Comparison of ENCODE assay signal across 7 cellular contexts in genomic region chr17:82603981-82604448, GRCh38. TPM values are rescaled to one million over a fixed set of nuclear protein-coding genes. Genes with fewer than 3 reads are reported as not detected.
DNase-seq lines count a peak whose midpoint lies in the region; ATAC-seq and TF ChIP-seq lines count a peak whose summit lies in the region.

No MANE protein-coding gene starts in this region.

- H3K4me3 ChIP-seq in ascending aorta (no peak overlapping the region), subcutaneous abdominal adipose tissue (ENCODE audit: low read depth in 1 of 5, low read length in 5 of 5) (peak overlapping the region; percentile 5 to 56 (median 51)), neuronal stem cell (ENCODE audit: low read length in 2 of 2) (peak overlapping the region in 1 of 2 donors; percentile 52)

- ATAC-seq in GM19467 (IDR thresholded peaks at IDR 0.05; ENCODE audit: unreplicated experiment), result no peak

- H2BK12ac ChIP-seq in neuronal stem cell (ENCODE audit: low read length), result no peak overlapping the region

- intact Hi-C loops in ascending aorta (cut with DNase I), result no loop called here

- H3K27me3 ChIP-seq in ascending aorta, result no peaks in the 10 kb centered on the region
- no peaks in the 10 kb centered on the region for H3K27me3 ChIP-seq in subcutaneous abdominal adipose tissue (ENCODE audit: control insufficient read depth in 5 of 5, insufficient read depth in 4 of 5, low read length in 5 of 5)
- no peaks in the 10 kb centered on the region for H3K27me3 ChIP-seq in neuronal stem cell (ENCODE audit: control insufficient read depth in 3 of 3, insufficient read depth in 3 of 3, low read depth in 1 of 3, low read length in 3 of 3)

- H3K27ac ChIP-seq in ascending aorta, result no peak overlapping the region
- peak overlapping the region; percentile 68 for H3K27ac ChIP-seq in subcutaneous abdominal adipose tissue (ENCODE audit: low read depth, low read length)
- H3K27ac ChIP-seq in neuronal stem cell (replicated peaks; ENCODE audit: low read length), result no peak overlapping the region

- DNase-seq in NOMO-1 treated with DMSO at 0.1 percent for 48 hours (lab: John Stamatoyannopoulos, UW; ENCODE audit: unreplicated experiment), result peak; percentile 95
- DNase-seq in ascending aorta (ENCODE audit: low spot score in 2 of 2), result peak; percentile 66 to 78
- peak in 2 of 3 donors; percentile 42 to 66 for DNase-seq in immature natural killer cell
- no peak for DNase-seq in stimulated activated CD4-positive, alpha-beta T cell treated with anti-CD3 and anti-CD28 coated beads, Interleukin-4, amount 100 ng/mL, for 4 hours
- DNase-seq in neuronal stem cell (ENCODE audit: low spot score), result no peak

- H3K36me3 ChIP-seq in ascending aorta (peaks cover 43 to 83% of the 10 kb centered on the region in 2 donors), subcutaneous abdominal adipose tissue (ENCODE audit: control insufficient read depth in 5 of 5, insufficient read depth in 5 of 5, low read length in 5 of 5) (peaks cover 0 to 61% (median 42%) of the 10 kb centered on the region in 5 donors), neuronal stem cell (replicated peaks in 1 of 2; ENCODE audit: control insufficient read depth in 2 of 2, insufficient read depth in 2 of 2, low read length in 2 of 2) (peaks cover 52 to 84% of the 10 kb centered on the region in 2 donors)

- no peak overlapping the region for H3K18ac ChIP-seq in neuronal stem cell (ENCODE audit: low read length)

- H2AFZ ChIP-seq in neuronal stem cell (ENCODE audit: low read length), result no peak overlapping the region

- peaks cover 0 to 10% of the 10 kb centered on the region in 2 donors for H3K4me1 Mint-ChIP-seq in immature natural killer cell

- peaks cover 6% of the 10 kb centered on the region for H3K79me1 ChIP-seq in neuronal stem cell (ENCODE audit: low read depth, low read length)

- no peaks in the 10 kb centered on the region for H3K9me3 Mint-ChIP-seq in immature natural killer cell

- H3K4me1 ChIP-seq in ascending aorta, result no peaks in the 10 kb centered on the region
- H3K4me1 ChIP-seq in subcutaneous abdominal adipose tissue (ENCODE audit: control insufficient read depth in 5 of 5, insufficient read depth in 5 of 5, low read length in 5 of 5), result peaks cover 3 to 36% (median 28%) of the 10 kb centered on the region in 5 donors
- H3K4me1 ChIP-seq in neuronal stem cell (ENCODE audit: control insufficient read depth in 2 of 2, insufficient read depth in 1 of 2, low read depth in 1 of 2, low read length in 2 of 2), result no peaks in the 10 kb centered on the region

- WGBS in neuronal stem cell (ENCODE audit: extremely low coverage in 2 of 2, insufficient read length in 2 of 2, insufficient replicate concordance in 1 of 2), 2 donors, result no CpG with 5 or more reads among the region's 18 CpGs

- no peak overlapping the region for H2BK15ac ChIP-seq in neuronal stem cell (ENCODE audit: low read length)

- H3K36me3 Mint-ChIP-seq in immature natural killer cell, result peaks cover 6 to 50% (median 28%) of the 10 kb centered on the region in 3 donors

- no peak overlapping the region for H4K91ac ChIP-seq in neuronal stem cell (ENCODE audit: low read depth, low read length, poor library complexity)

- TF ChIP-seq CTCF in ascending aorta (IDR thresholded peaks at IDR 0.05), result no peak

- no peak overlapping the region for H3K23ac ChIP-seq in neuronal stem cell (ENCODE audit: low read depth, low read length, poor library complexity)

- H3K27me3 Mint-ChIP-seq in immature natural killer cell (ENCODE audit: low read depth in 3 of 3), result peaks cover 0 to 6% (median 2%) of the 10 kb centered on the region in 3 donors

- H3K4me2 ChIP-seq in neuronal stem cell (ENCODE audit: insufficient read depth, low read length, poor library complexity, severe bottlenecking), result no peak overlapping the region

- H3K27ac Mint-ChIP-seq in immature natural killer cell, result peak overlapping the region in 5 of 6 donors; percentile 80 to 91 (median 84)

- no peak overlapping the region for H3K14ac ChIP-seq in neuronal stem cell (ENCODE audit: low read length)

- H3K4ac ChIP-seq in neuronal stem cell (ENCODE audit: low read length), result no peak overlapping the region

- H3K4me3 Mint-ChIP-seq in immature natural killer cell, result peak overlapping the region in 2 of 5 donors; percentile 41 to 72

- H2AK5ac ChIP-seq in neuronal stem cell (ENCODE audit: low read depth, low read length), result no peak overlapping the region

- no peak overlapping the region for H4K8ac ChIP-seq in neuronal stem cell (ENCODE audit: low read depth, low read length)

- H3K9ac ChIP-seq in subcutaneous abdominal adipose tissue (ENCODE audit: low read length in 5 of 5) (peak overlapping the region in 3 of 5 donors; percentile 26 to 39 (median 33)), neuronal stem cell (ENCODE audit: low read depth, low read length, poor library complexity) (no peak overlapping the region)

- H2BK120ac ChIP-seq in neuronal stem cell (ENCODE audit: low read depth, low read length), result no peak overlapping the region

- H2BK5ac ChIP-seq in neuronal stem cell (ENCODE audit: low read length), result no peak overlapping the region

- H3K9me3 ChIP-seq in ascending aorta (no peaks in the 10 kb centered on the region), subcutaneous abdominal adipose tissue (ENCODE audit: control insufficient read depth in 5 of 5, low read length in 5 of 5) (no peaks in the 10 kb centered on the region), neuronal stem cell (replicated peaks in 1 of 2; ENCODE audit: control insufficient read depth in 2 of 2, insufficient read depth in 1 of 2, low read depth in 1 of 2, low read length in 2 of 2) (peaks cover 0 to 16% of the 10 kb centered on the region in 2 donors)

RNA-seq across cellular contexts. Expression of gene WDR45B, which starts 44.2 kb away (rescaled TPM):
- 53.7 TPM for total RNA-seq in ascending aorta
- polyA plus RNA-seq in immature natural killer cell, result 10 to 100 TPM; 34.3 to 65.5 (median 48.9) TPM
- 67.8 TPM for polyA plus RNA-seq in neuronal stem cell (2013, experiment 1 of 2)
- 69.8 TPM for polyA plus RNA-seq in neuronal stem cell (2013, experiment 2 of 2)

Comparison
In these comparisons a context has a peak if more than half of its experiments do, and no peak if none do; other contexts are left out.
1. DNase-seq: peak in NOMO-1 treated with DMSO at 0.1 percent for 48 hours (single experiment), ascending aorta (2 of 2) and immature natural killer cell (2 of 3); none in stimulated activated CD4-positive, alpha-beta T cell treated with anti-CD3 and anti-CD28 coated beads, Interleukin-4, amount 100 ng/mL, for 4 hours (0 of 2) and neuronal stem cell (single experiment).
2. H3K4me3 ChIP-seq: peak in subcutaneous abdominal adipose tissue (5 of 5); none in ascending aorta (0 of 2).